ENCODE assay signal across 22 cellular contexts in the genomic region with DNA sequence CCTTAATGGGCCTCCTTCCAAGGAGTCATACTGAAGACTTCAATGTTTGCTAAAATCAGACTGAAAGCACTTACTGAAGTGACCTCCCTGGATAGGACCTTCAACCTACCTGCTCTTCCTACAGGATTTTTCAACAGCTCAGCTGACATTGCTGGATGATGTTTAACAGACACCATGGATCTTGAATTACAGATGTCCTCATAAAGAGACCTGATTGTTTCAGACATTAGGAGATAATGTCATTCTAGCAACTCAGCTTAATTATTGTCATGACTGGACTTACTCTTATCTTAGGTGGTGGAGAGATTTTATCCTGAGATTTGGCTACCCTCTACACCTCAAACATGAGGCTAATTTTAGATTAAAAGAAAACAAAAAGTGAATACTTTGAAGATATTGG.
DNase-seq lines count a peak whose midpoint lies in the region; ATAC-seq, FAIRE-seq and TF ChIP-seq lines count a peak whose summit lies in the region.
"Had no signal": no experiment of that assay in that cellular context is flagged by ENCODE, and none has a peak within 500 bp of the region (broad histone marks: within the 10 kb centered on the region; RNA-seq: fewer than 3 reads in every experiment).

No MANE protein-coding gene starts in this region.

- no peak for DNase-seq in CD8-positive, alpha-beta T cell
- no peak for DNase-seq in endodermal cell
- no peak for DNase-seq in gastrocnemius medialis
- DNase-seq in activated gamma-delta T cell (lab: John Stamatoyannopoulos, UW), result no peak
- no peak for DNase-seq in D721Med (ENCODE audit: insufficient read length, low spot score)
- DNase-seq in activated naive CD4-positive, alpha-beta T cell treated with anti-CD3 and anti-CD28 coated beads, Interleukin-2, amount 10 ng/mL, durations not matched to agents 7 days and 5 days, result no peak
- DNase-seq: activated gamma-delta T cell treated with Interleukin-2 at 50 U/mL for 16 hours; Calu3; colonic mucosa; NCI-H1092; NCI-H2107; NCI-H526; stimulated activated naive CD8-positive, alpha-beta T cell treated with anti-CD3 and anti-CD28 coated beads, Interleukin-15, Interleukin-2, amounts not matched to agents 100 U/mL and 50 U/mL, for 24 hours had no signal

- TF ChIP-seq CTCF in CD8-positive, alpha-beta T cell (IDR thresholded peaks at IDR 0.05), result no peak
- TF ChIP-seq CTCF in endodermal cell (conservative IDR thresholded peaks at IDR 0.05) (no peak), gastrocnemius medialis (IDR thresholded peaks at IDR 0.05 in 4 of 5, conservative IDR thresholded peaks at IDR 0.05 in 1 of 5) (no peak), D721Med (IDR thresholded peaks at IDR 0.05; ENCODE audit: insufficient read depth, missing control alignments) (no peak)

- no peak for FAIRE-seq in D721Med (lab: Jason Lieb, UNC)
- FAIRE-seq: astrocyte, keratinocyte had no signal

- POLR2A ChIA-PET in CD8-positive, alpha-beta T cell (lab: Charles Lee), result no interaction called here

- peak overlapping the region; percentile 41 for H3K27ac Mint-ChIP-seq in CD8-positive, alpha-beta T cell
- H3K27ac Mint-ChIP-seq in endodermal cell, result peak overlapping the region; percentile 28
- H3K27ac Mint-ChIP-seq in activated naive CD4-positive, alpha-beta T cell treated with anti-CD3 and anti-CD28 coated beads, Interleukin-2, amount 10 ng/mL, durations not matched to agents 7 days and 5 days, result no peak overlapping the region
- H3K27ac Mint-ChIP-seq: T-helper 2 cell treated with Interferon-gamma antibody and Interleukin-4, amounts not matched to agents 5 μg/mL and 100 μg/mL, for 36 hours had no signal

- H3K4me3 ChIP-seq in BLaER1 treated with 17β-estradiol and CSF1 and Interleukin-3, amounts not matched to agents 10 nM and 100 nM, result peak overlapping the region in 1 of 10 experiments; percentile 26; a peak in 2 of 20 replicates
- H3K4me3 ChIP-seq in CD8-positive, alpha-beta T cell (ENCODE audit: low read depth, low read length), result no peak overlapping the region
- H3K4me3 ChIP-seq in endodermal cell (ENCODE audit: low read length) (no peak overlapping the region), gastrocnemius medialis (peak overlapping the region in 1 of 4 donors; percentile 26)
- H3K4me3 ChIP-seq: colonic mucosa had no signal

- H3K27me3 ChIP-seq in BLaER1 treated with 17β-estradiol and CSF1 and Interleukin-3, amounts not matched to agents 10 nM and 100 nM, result no peaks in the 10 kb centered on the region
- H3K27me3 ChIP-seq in CD8-positive, alpha-beta T cell (ENCODE audit: insufficient read depth, low read length), result no peaks in the 10 kb centered on the region
- H3K27me3 ChIP-seq in endodermal cell (ENCODE audit: control insufficient read depth, insufficient read depth, low read length, poor library complexity, severe bottlenecking) (no peaks in the 10 kb centered on the region), gastrocnemius medialis (no peaks in the 10 kb centered on the region)
- H3K27me3 ChIP-seq: colonic mucosa had no signal

- ATAC-seq in CD8-positive, alpha-beta T cell, result no peak
- ATAC-seq in gastrocnemius medialis, result peak; percentile 31 to 47
- no peak for ATAC-seq in HG03045 (IDR thresholded peaks at IDR 0.05; ENCODE audit: unreplicated experiment)
- ATAC-seq: HCT116; stimulated activated naive CD8-positive, alpha-beta T cell treated with anti-CD3 and anti-CD28 coated beads, Interleukin-15, Interleukin-2, amounts not matched to agents 100 U/mL and 50 U/mL, for 24 hours; WTC11 had no signal

- H3K36me3 ChIP-seq in BLaER1 treated with 17β-estradiol and CSF1 and Interleukin-3, amounts not matched to agents 10 nM and 100 nM, result peaks cover 30 to 99% (median 93%) of the 10 kb centered on the region in 11 experiments
- peaks cover 21% of the 10 kb centered on the region for H3K36me3 ChIP-seq in CD8-positive, alpha-beta T cell (ENCODE audit: insufficient read depth, low read length)
- peaks cover 74% of the 10 kb centered on the region for H3K36me3 ChIP-seq in endodermal cell (ENCODE audit: control insufficient read depth, insufficient read depth, low read length)
- peaks cover 0 to 18% of the 10 kb centered on the region in 2 donors for H3K36me3 ChIP-seq in gastrocnemius medialis
- H3K36me3 ChIP-seq: colonic mucosa had no signal

- intact Hi-C loops in CD8-positive, alpha-beta T cell (cut with DNase I, micrococcal nuclease), result no loop called here
- intact Hi-C loops in gastrocnemius medialis (cut with DNase I; ENCODE audit: low total_unique reads), result loop anchor here (2.0 to 10.0 kb wide), 2 partner anchors 82 to 172 kb away; partner anchors contain the start of gene PUM1

- peak overlapping the region in 5 of 11 experiments; percentile 45 to 68 (median 60); a peak in 10 of 22 replicates for H3K9ac ChIP-seq in BLaER1 treated with 17β-estradiol and CSF1 and Interleukin-3, amounts not matched to agents 10 nM and 100 nM
- H3K9ac ChIP-seq in endodermal cell (ENCODE audit: extremely low read depth, low read length, poor library complexity, severe bottlenecking), result no peak overlapping the region
- H3K9ac ChIP-seq: KMS-11 had no signal

- in situ Hi-C loops in gastrocnemius medialis (cut with MboI; ENCODE audit: low sequenced_read_pairs in 4 of 4), result no loop called here

- H3K4me1 ChIP-seq in BLaER1 treated with 17β-estradiol and CSF1 and Interleukin-3, amounts not matched to agents 10 nM and 100 nM, result peaks cover 35 to 85% (median 58%) of the 10 kb centered on the region in 10 experiments
- peaks cover 5% of the 10 kb centered on the region for H3K4me1 ChIP-seq in CD8-positive, alpha-beta T cell (ENCODE audit: insufficient read depth, low read length)
- H3K4me1 ChIP-seq in endodermal cell (ENCODE audit: control insufficient read depth, insufficient read depth, low read length), result no peaks in the 10 kb centered on the region
- H3K4me1 ChIP-seq in gastrocnemius medialis, result peaks cover 55 to 57% of the 10 kb centered on the region in 2 donors
- H3K4me1 ChIP-seq: colonic mucosa had no signal

- peak overlapping the region in 8 of 11 experiments; percentile 8 to 80 (median 75); a peak in 15 of 22 replicates for H3K27ac ChIP-seq in BLaER1 treated with 17β-estradiol and CSF1 and Interleukin-3, amounts not matched to agents 10 nM and 100 nM
- no peak overlapping the region for H3K27ac ChIP-seq in CD8-positive, alpha-beta T cell (ENCODE audit: low read depth, low read length)
- H3K27ac ChIP-seq in endodermal cell (ENCODE audit: low read depth, low read length) (no peak overlapping the region), gastrocnemius medialis (peak overlapping the region; percentile 67 to 82 (median 77))
- H3K27ac ChIP-seq: colonic mucosa, KMS-11 had no signal

- peak overlapping the region in 7 of 11 experiments; percentile 15 to 87 (median 62); a peak in 10 of 22 replicates for H3K4me2 ChIP-seq in BLaER1 treated with 17β-estradiol and CSF1 and Interleukin-3, amounts not matched to agents 10 nM and 100 nM
- H3K4me2 ChIP-seq: KMS-11 had no signal

- H3K9me3 ChIP-seq in BLaER1 treated with 17β-estradiol and CSF1 and Interleukin-3, amounts not matched to agents 10 nM and 100 nM (replicated peaks in 1 of 11), result no peaks in the 10 kb centered on the region
- no peaks in the 10 kb centered on the region for H3K9me3 ChIP-seq in CD8-positive, alpha-beta T cell (ENCODE audit: low read length)
- H3K9me3 ChIP-seq in endodermal cell (ENCODE audit: control insufficient read depth, low read length), result no peaks in the 10 kb centered on the region
- no peaks in the 10 kb centered on the region for H3K9me3 ChIP-seq in gastrocnemius medialis
- H3K9me3 ChIP-seq: colonic mucosa had no signal

- H3K4me1 Mint-ChIP-seq in CD8-positive, alpha-beta T cell (ENCODE audit: low read depth), result peaks cover 58% of the 10 kb centered on the region
- peaks cover 24% of the 10 kb centered on the region for H3K4me1 Mint-ChIP-seq in endodermal cell
- peaks cover 10% of the 10 kb centered on the region for H3K4me1 Mint-ChIP-seq in activated naive CD4-positive, alpha-beta T cell treated with anti-CD3 and anti-CD28 coated beads, Interleukin-2, amount 10 ng/mL, durations not matched to agents 7 days and 5 days

- TF ChIP-seq POLR2A in gastrocnemius medialis (IDR thresholded peaks at IDR 0.05), result no peak

- H3K36me3 Mint-ChIP-seq in CD8-positive, alpha-beta T cell, result peaks cover 76% of the 10 kb centered on the region
- peaks cover 61% of the 10 kb centered on the region for H3K36me3 Mint-ChIP-seq in endodermal cell (ENCODE audit: low read depth)
- peaks cover 51% of the 10 kb centered on the region for H3K36me3 Mint-ChIP-seq in activated naive CD4-positive, alpha-beta T cell treated with anti-CD3 and anti-CD28 coated beads, Interleukin-2, amount 10 ng/mL, durations not matched to agents 7 days and 5 days

- CTCF ChIA-PET in CD8-positive, alpha-beta T cell (lab: Charles Lee), result no interaction called here
- CTCF ChIA-PET in activated naive CD4-positive, alpha-beta T cell treated with anti-CD3 and anti-CD28 coated beads, Interleukin-2, amount 10 ng/mL, durations not matched to agents 7 days and 5 days (lab: Charles Lee), result no interaction called here

- H3K4me3 Mint-ChIP-seq in CD8-positive, alpha-beta T cell, result no peak overlapping the region
- H3K4me3 Mint-ChIP-seq in endodermal cell, result no peak overlapping the region
- no peak overlapping the region for H3K4me3 Mint-ChIP-seq in activated naive CD4-positive, alpha-beta T cell treated with anti-CD3 and anti-CD28 coated beads, Interleukin-2, amount 10 ng/mL, durations not matched to agents 7 days and 5 days
- H3K4me3 Mint-ChIP-seq: neural crest cell; T-helper 2 cell treated with Interferon-gamma antibody and Interleukin-4, amounts not matched to agents 5 μg/mL and 100 μg/mL, for 36 hours; WTC11 had no signal

- H4K20me1 ChIP-seq in BLaER1 treated with 17β-estradiol and CSF1 and Interleukin-3, amounts not matched to agents 10 nM and 100 nM, result peaks cover 53 to 98% (median 97%) of the 10 kb centered on the region in 11 experiments

- H3K27me3 Mint-ChIP-seq in CD8-positive, alpha-beta T cell (ENCODE audit: low read depth), result no peaks in the 10 kb centered on the region
- H3K27me3 Mint-ChIP-seq in endodermal cell (ENCODE audit: insufficient read depth), result no peaks in the 10 kb centered on the region
- H3K27me3 Mint-ChIP-seq in activated naive CD4-positive, alpha-beta T cell treated with anti-CD3 and anti-CD28 coated beads, Interleukin-2, amount 10 ng/mL, durations not matched to agents 7 days and 5 days, result no peaks in the 10 kb centered on the region

- H3K9me3 Mint-ChIP-seq in CD8-positive, alpha-beta T cell, result no peaks in the 10 kb centered on the region
- H3K9me3 Mint-ChIP-seq in endodermal cell, result no peaks in the 10 kb centered on the region
- no peaks in the 10 kb centered on the region for H3K9me3 Mint-ChIP-seq in activated naive CD4-positive, alpha-beta T cell treated with anti-CD3 and anti-CD28 coated beads, Interleukin-2, amount 10 ng/mL, durations not matched to agents 7 days and 5 days
- H3K9me3 Mint-ChIP-seq: neural crest cell; T-helper 2 cell treated with Interferon-gamma antibody and Interleukin-4, amounts not matched to agents 5 μg/mL and 100 μg/mL, for 36 hours; WTC11 had no signal

Comparison
In these comparisons a context has a peak if more than half of its experiments do, and no peak if none do; other contexts are left out.
1. H3K27ac ChIP-seq: peak in BLaER1 treated with 17β-estradiol and CSF1 and Interleukin-3, amounts not matched to agents 10 nM and 100 nM (8 of 11) and gastrocnemius medialis (4 of 4); none in CD8-positive, alpha-beta T cell (single experiment) and endodermal cell (single experiment).
2. ATAC-seq: peak in gastrocnemius medialis (2 of 2); none in CD8-positive, alpha-beta T cell (single experiment) and HG03045 (single experiment).